ENCODE assay signal across 8 cellular contexts in genomic region chr1:204578867-204579664, GRCh38.
DNase-seq lines count a peak whose midpoint lies in the region; ATAC-seq and TF ChIP-seq lines count a peak whose summit lies in the region.

No MANE protein-coding gene starts in this region.

- peak; percentile 85 for ATAC-seq in GM19043 (IDR thresholded peaks at IDR 0.05; ENCODE audit: low read depth, unreplicated experiment)
- peak; percentile 65 for ATAC-seq in HG03103 (IDR thresholded peaks at IDR 0.05; ENCODE audit: low read depth, unreplicated experiment)

- DNase-seq in COLO668 (lab: John Stamatoyannopoulos, UW; ENCODE audit: unreplicated experiment): peak; percentile 16
- DNase-seq in SIG-M5 (lab: John Stamatoyannopoulos, UW): peak; percentile 28
- DNase-seq in foreskin fibroblast: no peak
- DNase-seq in stimulated activated CD4-positive, alpha-beta T cell treated with anti-CD3 and anti-CD28 coated beads, Interleukin-4, amount 100 ng/mL, for 24 hours: peak; percentile 33
- DNase-seq in T-helper 9 cell: no peak
- DNase-seq in superior temporal gyrus (ENCODE audit: extremely low spot score): no peak

- H3K4me3 ChIP-seq in foreskin fibroblast (ENCODE audit: low read depth in 1 of 2, low read length in 2 of 2): peak overlapping the region; percentile 13 to 42

- TF ChIP-seq CTCF in foreskin fibroblast (IDR thresholded peaks at IDR 0.05; ENCODE audit: low read depth, low read length): no peak

Comparison
In these comparisons a context has a peak if more than half of its experiments do, and no peak if none do; other contexts are left out.
1. DNase-seq: peak in COLO668 (single experiment), SIG-M5 (single experiment) and stimulated activated CD4-positive, alpha-beta T cell treated with anti-CD3 and anti-CD28 coated beads, Interleukin-4, amount 100 ng/mL, for 24 hours (single experiment); none in foreskin fibroblast (0 of 2), T-helper 9 cell (single experiment) and superior temporal gyrus (single experiment).